In genomic region chr10:104321226-104321625, GRCh38 we compare ENCODE assay signal across 13 cellular contexts. TPM values are rescaled to one million over a fixed set of nuclear protein-coding genes. Genes with fewer than 3 reads are reported as not detected.
DNase-seq lines count a peak whose midpoint lies in the region; ATAC-seq and TF ChIP-seq lines count a peak whose summit lies in the region.
"Had no signal": no experiment of that assay in that cellular context is flagged by ENCODE, and none has a peak within 500 bp of the region (broad histone marks: within the 10 kb centered on the region; RNA-seq: fewer than 3 reads in every experiment).

No MANE protein-coding gene starts in this region.

- H3K27me3 ChIP-seq in CD8-positive, alpha-beta T cell (ENCODE audit: insufficient read depth, low read length): no peaks in the 10 kb centered on the region
- H3K27me3 ChIP-seq in Panc1 (ENCODE audit: control insufficient read depth, insufficient read depth, low read length) (no peaks in the 10 kb centered on the region), ovary (no peaks in the 10 kb centered on the region)

- no peaks in the 10 kb centered on the region for H3K9me3 Mint-ChIP-seq in CD8-positive, alpha-beta T cell

- H3K4me3 ChIP-seq in CD8-positive, alpha-beta T cell (ENCODE audit: low read depth, low read length): peak overlapping the region; percentile 6
- no peak overlapping the region for H3K4me3 ChIP-seq in Panc1 (ENCODE audit: low read depth in 2 of 2, low read length in 2 of 2)
- no peak overlapping the region for H3K4me3 ChIP-seq in ovary

- H3K9me3 ChIP-seq in CD8-positive, alpha-beta T cell (ENCODE audit: low read length): no peaks in the 10 kb centered on the region
- H3K9me3 ChIP-seq in Panc1 (ENCODE audit: control insufficient read depth, insufficient read depth, low read depth, low read length): no peaks in the 10 kb centered on the region
- H3K9me3 ChIP-seq in ovary: no peaks in the 10 kb centered on the region
- H3K9me3 ChIP-seq: Caco-2 had no signal

- H3K36me3 Mint-ChIP-seq in CD8-positive, alpha-beta T cell: peaks cover 36% of the 10 kb centered on the region

- no TSS peak for BruUV-seq in Panc1 (replicated peaks; lab: Mats Ljungman, UMichigan)

- ATAC-seq in CD8-positive, alpha-beta T cell: no peak
- ATAC-seq in Panc1 (no peak), GM18502 (IDR thresholded peaks at IDR 0.05; ENCODE audit: poor library complexity, unreplicated experiment) (no peak), GM21576 (IDR thresholded peaks at IDR 0.05; ENCODE audit: unreplicated experiment) (no peak)

- H3K36me3 ChIP-seq in CD8-positive, alpha-beta T cell (ENCODE audit: insufficient read depth, low read length): peaks cover 1% of the 10 kb centered on the region
- H3K36me3 ChIP-seq in Panc1 (ENCODE audit: control insufficient read depth, insufficient read depth, low read length) (no peaks in the 10 kb centered on the region), ovary (no peaks in the 10 kb centered on the region)

- H3K27ac Mint-ChIP-seq in CD8-positive, alpha-beta T cell: no peak overlapping the region

- intact Hi-C loops in CD8-positive, alpha-beta T cell (cut with DNase I, micrococcal nuclease): no loop called here
- intact Hi-C loops in Panc1 (cut with micrococcal nuclease; ENCODE audit: unreplicated experiment): no loop called here
- intact Hi-C loops in cardiac septum (cut with DNase I): no loop called here
- intact Hi-C loops in ovary (cut with DNase I): no loop called here

- in situ Hi-C loops in Panc1 (cut with HindIII; ENCODE audit: low pct_unique_long_range_greater_than_20kb, low sequenced_read_pairs): no loop called here

- POLR2A ChIA-PET in CD8-positive, alpha-beta T cell (lab: Charles Lee): interaction anchor here (1.0 to 4.4 kb wide), 4 partner anchors 13 to 32 kb away, joined by 3 to 26 read pairs (median 6); partner anchors contain the start of genes CFAP58 and ITPRIP
- POLR2A ChIA-PET in Panc1 (lab: Charles Lee): no interaction called here

- no peak for DNase-seq in CD8-positive, alpha-beta T cell
- DNase-seq in Panc1 (ENCODE audit: low read depth, low spot score) (no peak), cardiac septum (ENCODE audit: low spot score) (peak; percentile 91), ovary (peak in 3 of 5 donors; percentile 36 to 40 (median 38)), NCI-H82 treated with DMSO at 0.1 percent for 48 hours (lab: John Stamatoyannopoulos, UW; ENCODE audit: unreplicated experiment) (no peak), DMS114 treated with DMSO at 0.1 percent for 48 hours (lab: John Stamatoyannopoulos, UW; ENCODE audit: unreplicated experiment) (no peak)
- DNase-seq: Caco-2, NCI-H1417 treated with DMSO at 0.1 percent for 48 hours, NCI-H510A treated with DMSO at 0.1 percent for 48 hours, RPMI8226 had no signal

- CTCF ChIA-PET in CD8-positive, alpha-beta T cell (lab: Charles Lee): interaction anchor here (0.8 to 7.7 kb wide), 9 partner anchors 9 to 46 kb away, joined by 3 to 54 read pairs (median 7); no protein-coding TSS in a partner anchor
- CTCF ChIA-PET in Panc1 (lab: Charles Lee): interaction anchor here (0.6 to 1.2 kb wide), 3 partner anchors 17 to 50 kb away, joined by 3 to 9 read pairs (median 3); partner anchors contain the start of gene ITPRIP

- H3K4me3 Mint-ChIP-seq in CD8-positive, alpha-beta T cell: no peak overlapping the region

- no peak for TF ChIP-seq POLR2A in ovary (IDR thresholded peaks at IDR 0.05)

- WGBS in ovary, 3 donors: 72 to 78% (median 73%) methylated on average over 6 of the region's 6 CpGs

- TF ChIP-seq CTCF in CD8-positive, alpha-beta T cell (IDR thresholded peaks at IDR 0.05): no peak
- no peak for TF ChIP-seq CTCF in Panc1 (IDR thresholded peaks at IDR 0.05)
- no peak for TF ChIP-seq CTCF in ovary (IDR thresholded peaks at IDR 0.05)

- no peak for TF ChIP-seq EP300 in ovary (IDR thresholded peaks at IDR 0.05)

- H3K27me3 Mint-ChIP-seq in CD8-positive, alpha-beta T cell (ENCODE audit: low read depth): no peaks in the 10 kb centered on the region

- peaks cover 87% of the 10 kb centered on the region for H3K4me1 Mint-ChIP-seq in CD8-positive, alpha-beta T cell (ENCODE audit: low read depth)

- H3K4me1 ChIP-seq in CD8-positive, alpha-beta T cell (ENCODE audit: insufficient read depth, low read length): peaks cover 71% of the 10 kb centered on the region
- H3K4me1 ChIP-seq in Panc1 (ENCODE audit: control insufficient read depth, insufficient read depth, low read length) (peaks cover 83% of the 10 kb centered on the region), ovary (ENCODE audit: insufficient read depth) (peaks cover 28% of the 10 kb centered on the region)
- H3K4me1 ChIP-seq: Caco-2 had no signal

- H3K27ac ChIP-seq in CD8-positive, alpha-beta T cell (ENCODE audit: low read depth, low read length): no peak overlapping the region
- H3K27ac ChIP-seq in Panc1 (ENCODE audit: low read length): peak overlapping the region; percentile 60
- no peak overlapping the region for H3K27ac ChIP-seq in ovary

RNA-seq across cellular contexts. Expression of gene ITPRIP, which starts 17.0 kb away (rescaled TPM):
- 100 to 1,000 TPM; 212 to 214 TPM for total RNA-seq in CD8-positive, alpha-beta T cell
- total RNA-seq in Panc1 (2021; ENCODE audit: unreplicated experiment): 55.0 TPM
- 52.8 TPM for polyA plus RNA-seq in Panc1 (2012; ENCODE audit: insufficient read length)
- 25.4 TPM for total RNA-seq in cardiac septum
- 10 to 100 TPM; 15.7 to 38.1 (median 29.2) TPM for total RNA-seq in ovary
- 10 to 100 TPM; 10.1 to 16.2 TPM for polyA plus RNA-seq in ovary

RNA-seq across cellular contexts. Expression of gene CFAP58, which starts 32.4 kb away (rescaled TPM):
- not detected for total RNA-seq in CD8-positive, alpha-beta T cell
- total RNA-seq in Panc1 (2021; ENCODE audit: unreplicated experiment) (2.0 TPM), cardiac septum (2.7 TPM), ovary (1 to 10 TPM in 2 of 7 donors, under 1 TPM in 5; 0.17 to 7.9 (median 0.60) TPM)
- 1.4 TPM for polyA plus RNA-seq in Panc1 (2012; ENCODE audit: insufficient read length)
- 1 to 10 TPM in 1 of 2 donors, under 1 TPM in 1; 0.25 to 1.0 TPM for polyA plus RNA-seq in ovary
- total RNA-seq: Caco-2 had no signal
- polyA plus RNA-seq: neural cell had no signal

RNA-seq across cellular contexts. Expression of gene GSTO2, which starts 52.2 kb away (rescaled TPM):
- total RNA-seq in CD8-positive, alpha-beta T cell: under 1 TPM; 0.49 to 0.75 TPM
- total RNA-seq in Panc1 (2021; ENCODE audit: unreplicated experiment): 28.5 TPM
- polyA plus RNA-seq in Panc1 (2012; ENCODE audit: insufficient read length): 31.6 TPM
- 0.67 TPM for total RNA-seq in cardiac septum
- 10 to 100 TPM in 5 of 7 donors, 1 to 10 TPM in 2; 3.7 to 19.0 (median 12.6) TPM for total RNA-seq in ovary
- polyA plus RNA-seq in ovary: 10 to 100 TPM in 1 of 2 donors, 1 to 10 TPM in 1; 6.5 to 10.5 TPM

Comparison
In these comparisons a context has a peak if more than half of its experiments do, and no peak if none do; other contexts are left out.
1. DNase-seq: peak in cardiac septum (single experiment) and ovary (3 of 5); none in CD8-positive, alpha-beta T cell (0 of 7), Panc1 (single experiment), NCI-H82 treated with DMSO at 0.1 percent for 48 hours (single experiment) and DMS114 treated with DMSO at 0.1 percent for 48 hours (single experiment).